ENCODE assay signal across 8 cellular contexts in the genomic region with DNA sequence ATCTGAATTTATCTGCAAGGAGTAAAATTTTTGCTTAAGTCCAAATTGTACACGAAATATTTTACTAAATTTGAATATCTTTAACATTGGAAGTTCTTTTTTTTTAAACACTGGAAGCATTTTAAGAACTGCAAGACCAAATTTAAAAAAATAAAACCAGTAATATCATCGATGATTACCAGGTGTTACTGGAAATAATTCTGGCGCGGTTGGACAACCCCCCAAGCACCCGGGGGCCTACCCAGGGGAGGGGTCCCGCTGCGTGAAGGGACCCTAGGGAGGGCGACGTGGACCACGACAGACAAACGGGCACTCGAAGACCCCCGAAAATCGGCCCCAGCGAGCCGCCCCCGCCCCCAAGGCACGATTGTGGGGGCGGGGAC. TPM values are rescaled to one million over a fixed set of nuclear protein-coding genes. Genes with fewer than 3 reads are reported as not detected.
A peak's percentile ranks its signal among the peaks of the same experiment; 100 is the strongest.
DNase-seq lines count a peak whose midpoint lies in the region; ATAC-seq, FAIRE-seq and TF ChIP-seq lines count a peak whose summit lies in the region.

No MANE protein-coding gene starts in this region.

- H3K36me3 Mint-ChIP-seq in chondrocyte (ENCODE audit: low read depth), result peaks cover 10% of the 10 kb centered on the region

- CTCF ChIA-PET in A549 (lab: Yijun Ruan, JAX), result no interaction called here

- peaks cover 34% of the 10 kb centered on the region for H3K4me1 Mint-ChIP-seq in chondrocyte (ENCODE audit: low read depth)

- peak overlapping the region; percentile 79 to 98 for H3K27ac ChIP-seq in A549
- no peak overlapping the region for H3K27ac ChIP-seq in KMS-11
- peak overlapping the region; percentile 77 for H3K27ac ChIP-seq in muscle layer of colon (ENCODE audit: low read depth, low read length)

- no peak for TF ChIP-seq CTCF in A549 (IDR thresholded peaks at IDR 0.05)
- TF ChIP-seq CTCF in KMS-11 (conservative IDR thresholded peaks at IDR 0.05; ENCODE audit: low read depth, low read length), result no peak
- TF ChIP-seq CTCF in chondrocyte (IDR thresholded peaks at IDR 0.05), result no peak

- DNase-seq in A549 (ENCODE audit: low read depth in 1 of 2, low spot score in 1 of 2) (no peak), chondrocyte (ENCODE audit: low spot score) (no peak), NCI-H146 (lab: John Stamatoyannopoulos, UW) (no peak), amygdala (lab: John Stamatoyannopoulos, UW) (no peak), NOMO-1 treated with DMSO at 0.1 percent for 48 hours (lab: John Stamatoyannopoulos, UW; ENCODE audit: unreplicated experiment) (no peak), GM19238 (ENCODE audit: insufficient read length, low spot score) (no peak)

- no peaks in the 10 kb centered on the region for H3K27me3 Mint-ChIP-seq in chondrocyte (ENCODE audit: low read depth)

- TF ChIP-seq POLR2A in A549 (IDR thresholded peaks at IDR 0.05; ENCODE audit: low read length), result no peak

- no peaks in the 10 kb centered on the region for H3K27me3 ChIP-seq in KMS-11 (ENCODE audit: insufficient read depth, low read depth)
- H3K27me3 ChIP-seq in muscle layer of colon (ENCODE audit: control insufficient read depth in 1 of 2, insufficient read depth in 2 of 2, low read length in 2 of 2), result no peaks in the 10 kb centered on the region

- 4% methylated on average over 9 of the region's 19 CpGs for WGBS in A549 (ENCODE audit: missing lambda C conversion rate)

- H3K79me2 ChIP-seq in KMS-11 (ENCODE audit: insufficient read depth, low read depth), result peaks cover 43% of the 10 kb centered on the region

- H3K9me3 ChIP-seq in A549 (no peaks in the 10 kb centered on the region), muscle layer of colon (ENCODE audit: low read length) (no peaks in the 10 kb centered on the region)

- H3K9ac ChIP-seq in KMS-11 (peak overlapping the region; percentile 55; the same call in 1 of the 2 replicates), muscle layer of colon (ENCODE audit: low read length) (no peak overlapping the region)

- FAIRE-seq in A549 (lab: Jason Lieb, UNC), result no peak

- TF ChIP-seq EP300 in A549 (IDR thresholded peaks at IDR 0.05), result no peak

- H3K4me2 ChIP-seq in A549 (peak overlapping the region; percentile 77), KMS-11 (peak overlapping the region; percentile 68; the same call in 1 of the 2 replicates)

- peaks cover 3% of the 10 kb centered on the region; the same call in 1 of the 2 replicates for H3K36me3 ChIP-seq in KMS-11 (ENCODE audit: insufficient read depth)
- peaks cover 17% of the 10 kb centered on the region for H3K36me3 ChIP-seq in muscle layer of colon (ENCODE audit: insufficient read depth, low read length)

- no peak for TF ChIP-seq RAD21 in A549 (conservative IDR thresholded peaks at IDR 0.05 in 1 of 2, IDR thresholded peaks at IDR 0.05 in 1 of 2)

- peak overlapping the region; percentile 90 for H3K4me3 Mint-ChIP-seq in chondrocyte (ENCODE audit: unreplicated experiment)

- POLR2A ChIA-PET in A549 (lab: Yijun Ruan, JAX), result no interaction called here

- no peaks in the 10 kb centered on the region for H3K9me3 Mint-ChIP-seq in chondrocyte (ENCODE audit: low read depth)

- ATAC-seq in A549, result no peak

- peak overlapping the region; percentile 82 for H2AFZ ChIP-seq in KMS-11 (ENCODE audit: low read depth)

- H3K4me1 ChIP-seq in A549 (peaks cover 28% of the 10 kb centered on the region), KMS-11 (ENCODE audit: low read depth, poor library complexity, severe bottlenecking) (peaks cover 21% of the 10 kb centered on the region), muscle layer of colon (ENCODE audit: insufficient read depth, low read length) (peaks cover 32% of the 10 kb centered on the region)

- peaks cover 7% of the 10 kb centered on the region; the same call in 1 of the 2 replicates for H4K20me1 ChIP-seq in KMS-11 (ENCODE audit: insufficient read depth)

- H3K4me3 ChIP-seq in A549, result peak overlapping the region; percentile 100
- H3K4me3 ChIP-seq in KMS-11 (IDR thresholded peaks at IDR 0.05; ENCODE audit: insufficient read depth, low read depth, low read length), result no peak overlapping the region
- H3K4me3 ChIP-seq in muscle layer of colon (ENCODE audit: low read depth in 1 of 2, low read length in 2 of 2), result peak overlapping the region; percentile 67 to 72

- H3K27ac Mint-ChIP-seq in chondrocyte (ENCODE audit: unreplicated experiment), result no peak overlapping the region

TF ChIP-seq in A549, 52 proteins besides CTCF, POLR2A, EP300 and RAD21:
- TF ChIP-seq, protein P1, sequence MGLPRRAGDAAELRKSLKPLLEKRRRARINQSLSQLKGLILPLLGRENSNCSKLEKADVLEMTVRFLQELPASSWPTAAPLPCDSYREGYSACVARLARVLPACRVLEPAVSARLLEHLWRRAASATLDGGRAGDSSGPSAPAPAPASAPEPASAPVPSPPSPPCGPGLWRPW (IDR thresholded peaks at IDR 0.05), result no peak
- no peak for TF ChIP-seq FOSB (CRISPR knock-in tag; IDR thresholded peaks at IDR 0.05)
- peak; percentile 25; the same call in 1 of the 2 replicates for TF ChIP-seq PHF8 (IDR thresholded peaks at IDR 0.05; ENCODE audit: borderline replicate concordance, low read depth)
- TF ChIP-seq NR3C1 (IDR thresholded peaks at IDR 0.05), result no peak
- peak; percentile 8; the same call in 1 of the 2 replicates for TF ChIP-seq KDM5A (IDR thresholded peaks at IDR 0.05)

RNA-seq across cellular contexts. Expression of gene JSRP1, which starts 12.6 kb away (rescaled TPM):
- polyA plus RNA-seq in A549 (2011; rRNA removed) (not detected in 2 replicates), A549 (2017; fragmentation: RNase III; extraction: RNeasy Plus Mini Kit Qiagen cat#74134 plus additional on column Dnase treatment) (0.16 to 0.41 TPM (median 0.32 TPM) in 3 replicates)
- polyA plus RNA-seq in A549 (2012; cell fraction: cytosol; rRNA removed), result not detected in 2 replicates
- 0.22 TPM in 1 of 2 replicates, not detected in the other for polyA plus RNA-seq in A549 (2012; cell fraction: nucleus; rRNA removed)
- not detected in 2 replicates for polyA minus RNA-seq in A549 (2011; rRNA and poly(A)+ RNA removed)
- total RNA-seq in chondrocyte, result 0.42 to 0.51 TPM in 2 of 3 replicates, not detected in the other

RNA-seq across cellular contexts. Expression of gene PEAK3, which starts 13.1 kb away (rescaled TPM):
- polyA plus RNA-seq in A549 (2011; rRNA removed), result not detected in 2 replicates
- not detected in 2 replicates for polyA plus RNA-seq in A549 (2012; cell fraction: cytosol; rRNA removed)
- not detected in 2 replicates for polyA plus RNA-seq in A549 (2012; cell fraction: nucleus; rRNA removed)
- not detected in 3 replicates for polyA plus RNA-seq in A549 (2017; fragmentation: RNase III; extraction: RNeasy Plus Mini Kit Qiagen cat#74134 plus additional on column Dnase treatment)
- polyA minus RNA-seq in A549 (2011; rRNA and poly(A)+ RNA removed), result not detected in 2 replicates
- total RNA-seq in chondrocyte, result 0.31 to 0.50 TPM (median 0.38 TPM) in 3 replicates

RNA-seq across cellular contexts. Expression of gene AMH, which starts 19.7 kb away (rescaled TPM):
- polyA plus RNA-seq in A549 (2011; rRNA removed) (2.8 and 3.0 TPM in 2 replicates), A549 (2017; fragmentation: RNase III; extraction: RNeasy Plus Mini Kit Qiagen cat#74134 plus additional on column Dnase treatment) (12.0 to 13.2 TPM (median 12.7 TPM) in 3 replicates)
- 13.4 and 19.5 TPM in 2 replicates for polyA plus RNA-seq in A549 (2012; cell fraction: cytosol; rRNA removed)
- 242 and 443 TPM in 2 replicates for polyA plus RNA-seq in A549 (2012; cell fraction: nucleus; rRNA removed)
- polyA minus RNA-seq in A549 (2011; rRNA and poly(A)+ RNA removed), result 0.45 and 0.63 TPM in 2 replicates
- 10.2 to 18.8 TPM (median 10.8 TPM) in 3 replicates for total RNA-seq in chondrocyte

RNA-seq across cellular contexts. Expression of gene SF3A2, which starts 32.2 kb away (rescaled TPM):
- polyA plus RNA-seq in A549 (2011; rRNA removed), result 11.9 and 13.5 TPM in 2 replicates
- 36.3 and 39.7 TPM in 2 replicates for polyA plus RNA-seq in A549 (2012; cell fraction: cytosol; rRNA removed)
- polyA plus RNA-seq in A549 (2012; cell fraction: nucleus; rRNA removed), result 125 and 200 TPM in 2 replicates
- polyA plus RNA-seq in A549 (2017; fragmentation: RNase III; extraction: RNeasy Plus Mini Kit Qiagen cat#74134 plus additional on column Dnase treatment), result 62.7 to 73.4 TPM (median 68.2 TPM) in 3 replicates
- 9.3 and 20.9 TPM in 2 replicates for polyA minus RNA-seq in A549 (2011; rRNA and poly(A)+ RNA removed)
- 71.2 to 81.5 TPM (median 74.9 TPM) in 3 replicates for total RNA-seq in chondrocyte

RNA-seq across cellular contexts. Expression of gene PLEKHJ1, which starts 32.7 kb away (rescaled TPM):
- polyA plus RNA-seq in A549 (2011; rRNA removed) (18.3 and 19.9 TPM in 2 replicates), A549 (2017; fragmentation: RNase III; extraction: RNeasy Plus Mini Kit Qiagen cat#74134 plus additional on column Dnase treatment) (32.2 to 34.8 TPM (median 33.9 TPM) in 3 replicates)
- 65.1 and 74.2 TPM in 2 replicates for polyA plus RNA-seq in A549 (2012; cell fraction: cytosol; rRNA removed)
- polyA plus RNA-seq in A549 (2012; cell fraction: nucleus; rRNA removed), result 85.3 and 87.9 TPM in 2 replicates
- 12.6 and 14.9 TPM in 2 replicates for polyA minus RNA-seq in A549 (2011; rRNA and poly(A)+ RNA removed)
- 36.6 to 45.4 TPM (median 42.4 TPM) in 3 replicates for total RNA-seq in chondrocyte
